In the genomic region with DNA sequence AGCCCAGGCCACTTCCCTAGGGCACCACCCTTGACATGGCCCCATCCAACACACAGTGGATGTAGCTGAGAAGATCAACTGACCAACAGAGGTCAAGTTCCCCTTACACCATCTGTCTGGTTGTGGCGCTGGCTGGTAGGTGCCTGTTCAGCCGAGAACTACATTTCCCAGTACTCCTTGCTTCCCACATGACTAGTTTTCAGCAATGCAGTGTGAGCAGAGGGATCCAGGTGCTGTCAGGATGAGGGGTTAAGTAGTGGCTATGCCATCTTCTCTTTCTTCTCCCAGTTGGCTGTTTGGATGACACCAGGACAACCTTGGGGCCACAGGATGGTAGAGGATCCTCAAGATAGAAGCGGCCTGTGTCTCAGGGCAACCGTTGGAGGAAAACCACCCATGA, we compare ENCODE assay signal across 10 cellular contexts. TPM values are rescaled to one million over a fixed set of nuclear protein-coding genes. Genes with fewer than 3 reads are reported as not detected.
DNase-seq lines count a peak whose midpoint lies in the region; ATAC-seq and TF ChIP-seq lines count a peak whose summit lies in the region.
"Had no signal": no experiment of that assay in that cellular context is flagged by ENCODE, and none has a peak within 500 bp of the region (broad histone marks: within the 10 kb centered on the region; RNA-seq: fewer than 3 reads in every experiment).

No MANE protein-coding gene starts in this region.

- H3K9me3 Mint-ChIP-seq in stimulated activated naive CD8-positive, alpha-beta T cell treated with anti-CD3 and anti-CD28 coated beads, Interleukin-15, amount 100 ng/mL, for 72 hours, result no peaks in the 10 kb centered on the region
- H3K9me3 Mint-ChIP-seq in Calu3 (ENCODE audit: low read depth, unreplicated experiment), result no peaks in the 10 kb centered on the region
- H3K9me3 Mint-ChIP-seq: T-cell had no signal

- TF ChIP-seq CTCF in Calu3 (IDR thresholded peaks at IDR 0.05; ENCODE audit: unreplicated experiment), result no peak

- H3K4me3 Mint-ChIP-seq in stimulated activated naive CD8-positive, alpha-beta T cell treated with anti-CD3 and anti-CD28 coated beads, Interleukin-15, amount 100 ng/mL, for 72 hours, result no peak overlapping the region
- H3K4me3 Mint-ChIP-seq in Calu3 (ENCODE audit: low read depth, unreplicated experiment), result no peak overlapping the region
- H3K4me3 Mint-ChIP-seq: T-cell had no signal

- no peak for ATAC-seq in stimulated activated naive CD8-positive, alpha-beta T cell treated with anti-CD3 and anti-CD28 coated beads, Interleukin-15, amount 100 ng/mL, for 72 hours
- ATAC-seq in stimulated activated naive CD8-positive, alpha-beta T cell treated with anti-CD3 and anti-CD28 coated beads, Interleukin-15, Interleukin-2, amounts not matched to agents 100 U/mL and 50 U/mL, for 24 hours, result no peak
- no peak for ATAC-seq in GM21360 (IDR thresholded peaks at IDR 0.05; ENCODE audit: unreplicated experiment)
- ATAC-seq: psoas muscle, T-cell had no signal

- no peaks in the 10 kb centered on the region for H3K4me1 Mint-ChIP-seq in stimulated activated naive CD8-positive, alpha-beta T cell treated with anti-CD3 and anti-CD28 coated beads, Interleukin-15, amount 100 ng/mL, for 72 hours
- peaks cover 8% of the 10 kb centered on the region for H3K4me1 Mint-ChIP-seq in Calu3 (ENCODE audit: low read depth, unreplicated experiment)
- H3K4me1 Mint-ChIP-seq: T-cell had no signal

- H3K36me3 Mint-ChIP-seq in Calu3 (ENCODE audit: insufficient read depth, unreplicated experiment), result peaks cover 4% of the 10 kb centered on the region
- H3K36me3 Mint-ChIP-seq: T-cell had no signal

- intact Hi-C loops in Calu3 (cut with micrococcal nuclease; ENCODE audit: unreplicated experiment), result no loop called here

- peak in 1 of 2 donors; percentile 6 for DNase-seq in stimulated activated naive CD8-positive, alpha-beta T cell treated with anti-CD3 and anti-CD28 coated beads, Interleukin-15, amount 100 ng/mL, for 72 hours
- DNase-seq in stimulated activated naive CD8-positive, alpha-beta T cell treated with anti-CD3 and anti-CD28 coated beads, Interleukin-15, Interleukin-2, amounts not matched to agents 100 U/mL and 50 U/mL, for 24 hours, result no peak
- DNase-seq in RPMI7951 (ENCODE audit: low read depth), result peak; percentile 7
- DNase-seq in iPS-NIHi7 (ENCODE audit: extremely low spot score), result peak; percentile 74
- no peak for DNase-seq in NCI-H226
- DNase-seq in HCEC 1CT, result no peak
- no peak for DNase-seq in Calu3
- DNase-seq: psoas muscle had no signal

- BruUV-seq in Calu3 (replicated peaks; lab: Mats Ljungman, UMichigan), result no TSS peak

- CTCF ChIA-PET in Calu3 (lab: Charles Lee), result no interaction called here

- H3K27me3 Mint-ChIP-seq in stimulated activated naive CD8-positive, alpha-beta T cell treated with anti-CD3 and anti-CD28 coated beads, Interleukin-15, amount 100 ng/mL, for 72 hours, result peaks cover 14% of the 10 kb centered on the region
- H3K27me3 Mint-ChIP-seq in Calu3 (ENCODE audit: unreplicated experiment), result peaks cover 95% of the 10 kb centered on the region

- H3K27ac Mint-ChIP-seq in stimulated activated naive CD8-positive, alpha-beta T cell treated with anti-CD3 and anti-CD28 coated beads, Interleukin-15, amount 100 ng/mL, for 72 hours, result peak overlapping the region; percentile 42 to 62
- no peak overlapping the region for H3K27ac Mint-ChIP-seq in Calu3 (ENCODE audit: unreplicated experiment)
- H3K27ac Mint-ChIP-seq: T-cell had no signal

RNA-seq across cellular contexts. Expression of gene SH3PXD2B, which starts 48.6 kb away (rescaled TPM):
- total RNA-seq in RPMI7951 (2014; rRNA removed; shearing (Covaris generic)), result 13.8 and 18.5 TPM in 2 replicates
- 20.1 and 25.6 TPM in 2 replicates for total RNA-seq in Calu3 (2022)

Comparison
In these comparisons a context has a peak if more than half of its experiments do, and no peak if none do; other contexts are left out.
1. DNase-seq: peak in RPMI7951 (single experiment) and iPS-NIHi7 (single experiment); none in stimulated activated naive CD8-positive, alpha-beta T cell treated with anti-CD3 and anti-CD28 coated beads, Interleukin-15, Interleukin-2, amounts not matched to agents 100 U/mL and 50 U/mL, for 24 hours (single experiment), NCI-H226 (single experiment), HCEC 1CT (single experiment) and Calu3 (single experiment).